Comparison of ENCODE assay signal across 8 cellular contexts in genomic region chr14:91173221-91173670, GRCh38. TPM values are rescaled to one million over a fixed set of nuclear protein-coding genes. Genes with fewer than 3 reads are reported as not detected.
DNase-seq lines count a peak whose midpoint lies in the region; ATAC-seq and TF ChIP-seq lines count a peak whose summit lies in the region.

No MANE protein-coding gene starts in this region.

- TF ChIP-seq CTCF in GM12864 (IDR thresholded peaks at IDR 0.05; ENCODE audit: low read depth, low read length, missing control alignments), result peak; percentile 83

- ATAC-seq in left ventricle myocardium superior (peak; percentile 42), GM18505 (IDR thresholded peaks at IDR 0.05; ENCODE audit: unreplicated experiment) (no peak), HG03025 (IDR thresholded peaks at IDR 0.05; ENCODE audit: low FRiP score, unreplicated experiment) (no peak)

- DNase-seq in GM12864 (ENCODE audit: low read depth), result peak; percentile 43
- DNase-seq in NCI-H1048 (lab: John Stamatoyannopoulos, UW), result peak; percentile 42
- peak; percentile 47 for DNase-seq in T-helper 22 cell (ENCODE audit: low read depth)
- peak in 53 of 56 donors; percentile 11 to 87 (median 56) for DNase-seq in amygdala (lab: John Stamatoyannopoulos, UW)
- peak; percentile 88 for DNase-seq in left ventricle myocardium superior
- peak; percentile 69 for DNase-seq in renal cortical epithelial cell (ENCODE audit: low read depth)

- H3K4me3 ChIP-seq in GM12864 (ENCODE audit: low read depth, low read length), result no peak overlapping the region

- intact Hi-C loops in left ventricle myocardium superior (cut with micrococcal nuclease), result loop anchor here (10.0 kb wide), 1 partner anchor 268 kb away; no protein-coding TSS in a partner anchor

- no peak for TF ChIP-seq POLR2A in GM18505 (IDR thresholded peaks at IDR 0.05; ENCODE audit: borderline replicate concordance, extremely low read depth, insufficient read depth, insufficient read length)

RNA-seq across cellular contexts. Expression of gene DGLUCY, which starts 59.4 kb away (rescaled TPM):
- 254 TPM for total RNA-seq in left ventricle myocardium superior
- total RNA-seq in renal cortical epithelial cell, result 53.7 and 56.8 TPM in 2 replicates
